In the genomic region with DNA sequence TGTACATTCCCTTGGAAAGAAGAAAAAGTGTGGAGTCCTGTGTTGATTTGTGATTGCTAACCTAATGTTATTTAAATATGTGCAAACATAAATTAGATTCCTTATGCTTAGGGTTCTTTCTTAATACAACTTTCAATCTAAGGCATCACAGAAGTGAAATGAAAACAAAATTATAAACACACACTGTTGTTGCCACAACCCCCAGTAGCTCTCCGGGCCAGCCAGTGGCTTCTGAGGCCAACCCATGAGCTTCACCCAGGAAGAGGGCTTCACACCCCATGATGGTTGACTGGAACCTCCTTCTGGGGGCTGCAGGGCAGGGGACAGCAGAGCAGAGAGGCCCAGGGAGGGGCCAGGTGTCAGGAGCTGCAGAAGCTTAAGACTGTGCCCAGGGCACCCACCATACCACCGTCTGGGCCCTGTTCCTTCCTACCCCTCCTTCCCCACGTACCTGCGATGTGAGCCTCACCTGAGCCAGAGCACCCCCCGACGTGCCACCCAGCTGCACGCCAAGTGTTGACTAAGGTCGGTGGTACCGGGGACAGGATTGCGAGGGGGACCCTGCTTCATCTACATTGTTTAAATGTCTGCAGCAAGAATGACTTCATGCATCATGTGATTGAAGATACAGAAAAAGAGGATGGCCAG, we compare ENCODE assay signal across 33 cellular contexts.
"Had no signal": no experiment of that assay in that cellular context is flagged by ENCODE, and none has a peak within 500 bp of the region (broad histone marks: within the 10 kb centered on the region; RNA-seq: fewer than 3 reads in every experiment).

No MANE protein-coding gene starts in this region.

- ATAC-seq: activated CD4-positive, alpha-beta T cell treated with anti-CD3 and anti-CD28 coated beads for 36 hours; activated CD8-positive, alpha-beta memory T cell treated with anti-CD3 and anti-CD28 coated beads, Interleukin-2, amount 10 ng/mL, durations not matched to agents 7 days and 5 days; activated CD8-positive, alpha-beta T cell treated with anti-CD3 and anti-CD28 coated beads, Interleukin-2, amount 10 ng/mL, durations not matched to agents 7 days and 5 days; activated naive CD4-positive, alpha-beta T cell treated with anti-CD3 and anti-CD28 coated beads, Interleukin-2, amount 50 U/mL, for 72 hours; effector memory CD8-positive, alpha-beta T cell; T-helper 17 cell had no signal

- H3K27ac ChIP-seq: ascending aorta, breast epithelium, cardiac muscle cell, coronary artery, epithelial cell of prostate had no signal

- H3K4me1 ChIP-seq: ascending aorta, breast epithelium had no signal

- H3K27ac Mint-ChIP-seq: activated CD4-positive, alpha-beta memory T cell treated with anti-CD3 and anti-CD28 coated beads for 36 hours; activated CD4-positive, alpha-beta T cell treated with anti-CD3 and anti-CD28 coated beads for 36 hours; activated CD4-positive, alpha-beta T cell treated with anti-CD3 and anti-CD28 coated beads, Interleukin-2, amount 10 ng/mL, durations not matched to agents 24 days and 14 days; activated CD8-positive, alpha-beta memory T cell treated with anti-CD3 and anti-CD28 coated beads, Interleukin-2, amount 10 ng/mL, durations not matched to agents 7 days and 5 days; activated CD8-positive, alpha-beta T cell treated with anti-CD3 and anti-CD28 coated beads, Interleukin-2, amount 10 ng/mL, durations not matched to agents 7 days and 5 days; activated naive CD4-positive, alpha-beta T cell treated with anti-CD3 and anti-CD28 coated beads for 36 hours; activated naive CD4-positive, alpha-beta T cell treated with anti-CD3 and anti-CD28 coated beads, Interleukin-2, amount 50 U/mL, for 72 hours; activated naive CD8-positive, alpha-beta T cell treated with anti-CD3 and anti-CD28 coated beads, Interleukin-2, amount 10 ng/mL, durations not matched to agents 7 days and 5 days; activated T-helper 1 cell treated with anti-CD3 and anti-CD28 coated beads, Interleukin-12 subunit alpha, Interleukin-12 subunit beta, Interleukin-2, Interleukin-4 antibody, amounts not matched to agents 30 ng/mL and 10 ng/mL and 1 ng/mL, durations not matched to agents 14 hours and 24 hours and 36 hours; activated T-helper 2 cell treated with anti-CD3 and anti-CD28 coated beads, Interferon-gamma antibody, Interleukin-2, Interleukin-4, amounts not matched to agents 10 μg/mL and 5 μg/mL and 100 μg/mL, durations not matched to agents 14 hours and 24 hours and 36 hours; brain; dendritic cell treated with granulocyte-macrophage colony-stimulating factor and Interleukin-4, amounts not matched to agents 40 ng/mL and 50 ng/mL, for 4 days; effector memory CD8-positive, alpha-beta T cell; T-helper 17 cell; T-helper 2 cell treated with Interferon-gamma antibody and Interleukin-4, amounts not matched to agents 5 μg/mL and 100 μg/mL, for 36 hours had no signal

- H3K4me1 Mint-ChIP-seq: activated CD4-positive, alpha-beta T cell treated with anti-CD3 and anti-CD28 coated beads for 36 hours; activated CD4-positive, alpha-beta T cell treated with anti-CD3 and anti-CD28 coated beads, Interleukin-2, amount 10 ng/mL, durations not matched to agents 24 days and 14 days; activated CD8-positive, alpha-beta memory T cell treated with anti-CD3 and anti-CD28 coated beads, Interleukin-2, amount 10 ng/mL, durations not matched to agents 7 days and 5 days; activated naive CD8-positive, alpha-beta T cell treated with anti-CD3 and anti-CD28 coated beads, Interleukin-2, amount 10 ng/mL, durations not matched to agents 7 days and 5 days; T-helper 17 cell had no signal

- H3K27me3 ChIP-seq: ascending aorta, breast epithelium, cardiac muscle cell had no signal

- H3K4me3 Mint-ChIP-seq: activated CD4-positive, alpha-beta memory T cell treated with anti-CD3 and anti-CD28 coated beads for 36 hours; activated CD4-positive, alpha-beta T cell treated with anti-CD3 and anti-CD28 coated beads for 36 hours; activated CD4-positive, alpha-beta T cell treated with anti-CD3 and anti-CD28 coated beads, Interleukin-2, amount 10 ng/mL, durations not matched to agents 24 days and 14 days; activated CD8-positive, alpha-beta memory T cell treated with anti-CD3 and anti-CD28 coated beads, Interleukin-2, amount 10 ng/mL, durations not matched to agents 7 days and 5 days; activated CD8-positive, alpha-beta T cell treated with anti-CD3 and anti-CD28 coated beads, Interleukin-2, amount 10 ng/mL, durations not matched to agents 7 days and 5 days; activated naive CD4-positive, alpha-beta T cell treated with anti-CD3 and anti-CD28 coated beads for 36 hours; activated naive CD8-positive, alpha-beta T cell treated with anti-CD3 and anti-CD28 coated beads, Interleukin-2, amount 10 ng/mL, durations not matched to agents 7 days and 5 days; activated T-helper 1 cell treated with anti-CD3 and anti-CD28 coated beads, Interleukin-12 subunit alpha, Interleukin-12 subunit beta, Interleukin-2, Interleukin-4 antibody, amounts not matched to agents 30 ng/mL and 10 ng/mL and 1 ng/mL, durations not matched to agents 14 hours and 24 hours and 36 hours; brain; dendritic cell treated with granulocyte-macrophage colony-stimulating factor and Interleukin-4, amounts not matched to agents 40 ng/mL and 50 ng/mL, for 4 days; effector memory CD8-positive, alpha-beta T cell; T-helper 17 cell; T-helper 2 cell treated with Interferon-gamma antibody and Interleukin-4, amounts not matched to agents 5 μg/mL and 100 μg/mL, for 36 hours had no signal

- H3K9me3 ChIP-seq: ascending aorta, breast epithelium had no signal

- H3K4me3 ChIP-seq: ascending aorta, breast epithelium, cardiac muscle cell, coronary artery had no signal

- DNase-seq: activated CD4-positive, alpha-beta memory T cell treated with anti-CD3 and anti-CD28 coated beads for 36 hours; activated CD4-positive, alpha-beta T cell treated with anti-CD3 and anti-CD28 coated beads for 36 hours; activated CD4-positive, alpha-beta T cell treated with anti-CD3 and anti-CD28 coated beads, Interleukin-2, amount 10 ng/mL, durations not matched to agents 24 days and 14 days; activated CD4-positive, CD25-positive, alpha-beta regulatory T cell; activated CD4-positive, CD25-positive, alpha-beta regulatory T cell treated with anti-CD3 and anti-CD28 coated beads, Interleukin-2, amount 50 U/mL, for 72 hours; activated CD8-positive, alpha-beta memory T cell treated with anti-CD3 and anti-CD28 coated beads, Interleukin-2, amount 10 ng/mL, durations not matched to agents 7 days and 5 days; activated CD8-positive, alpha-beta memory T cell treated with anti-CD3 and anti-CD28 coated beads, Interleukin-2, amount 50 U/mL, for 4 hours; activated CD8-positive, alpha-beta T cell treated with anti-CD3 and anti-CD28 coated beads, Interleukin-2, amount 10 ng/mL, durations not matched to agents 7 days and 5 days; activated effector memory CD4-positive, alpha-beta T cell treated with anti-CD3 and anti-CD28 coated beads, Interleukin-2, amount 50 U/mL, for 16 hours; activated naive CD4-positive, alpha-beta T cell treated with anti-CD3 and anti-CD28 coated beads for 36 hours; activated naive CD8-positive, alpha-beta T cell treated with anti-CD3 and anti-CD28 coated beads, Interleukin-2, amount 10 ng/mL, durations not matched to agents 7 days and 5 days; activated T-cell treated with anti-CD3 and anti-CD28 coated beads, Interleukin-2, amount 50 U/mL, for 1 hour; activated T-cell treated with anti-CD3 and anti-CD28 coated beads, Interleukin-2, amount 50 U/mL, for 48 hours; central memory CD4-positive, alpha-beta T cell; cerebellar nuclear complex; effector CD4-positive, alpha-beta T cell; effector memory CD8-positive, alpha-beta T cell; foreskin fibroblast; glutamatergic neuron; T-helper 1 cell; T-helper 17 cell; T1000 had no signal

- H3K9me3 Mint-ChIP-seq: activated CD4-positive, alpha-beta T cell treated with anti-CD3 and anti-CD28 coated beads, Interleukin-2, amount 10 ng/mL, durations not matched to agents 24 days and 14 days; activated T-helper 1 cell treated with anti-CD3 and anti-CD28 coated beads, Interleukin-12 subunit alpha, Interleukin-12 subunit beta, Interleukin-2, Interleukin-4 antibody, amounts not matched to agents 30 ng/mL and 10 ng/mL and 1 ng/mL, durations not matched to agents 14 hours and 24 hours and 36 hours; activated T-helper 2 cell treated with anti-CD3 and anti-CD28 coated beads, Interferon-gamma antibody, Interleukin-2, Interleukin-4, amounts not matched to agents 10 μg/mL and 5 μg/mL and 100 μg/mL, durations not matched to agents 14 hours and 24 hours and 36 hours; dendritic cell treated with granulocyte-macrophage colony-stimulating factor and Interleukin-4, amounts not matched to agents 40 ng/mL and 50 ng/mL, for 4 days; T-helper 2 cell treated with Interferon-gamma antibody and Interleukin-4, amounts not matched to agents 5 μg/mL and 100 μg/mL, for 36 hours had no signal

- H3K36me3 ChIP-seq: ascending aorta, breast epithelium, cardiac muscle cell had no signal

- H3K36me3 Mint-ChIP-seq: activated CD4-positive, alpha-beta memory T cell treated with anti-CD3 and anti-CD28 coated beads for 36 hours; activated CD8-positive, alpha-beta memory T cell treated with anti-CD3 and anti-CD28 coated beads, Interleukin-2, amount 10 ng/mL, durations not matched to agents 7 days and 5 days; activated naive CD8-positive, alpha-beta T cell treated with anti-CD3 and anti-CD28 coated beads, Interleukin-2, amount 10 ng/mL, durations not matched to agents 7 days and 5 days had no signal
